1 cellular context compared by ENCODE assay signal in genomic region chr11:64358536-64358906, GRCh38.
TF ChIP-seq lines count a peak whose summit lies in the region.

No MANE protein-coding gene starts in this region.

TF ChIP-seq in K562, 482 proteins besides CTCF, POLR2A, EP300 and RAD21 (continues in another document):
- TF ChIP-seq TGIF2 (CRISPR knock-in tag; IDR thresholded peaks at IDR 0.05) (no peak), RBM17 (IDR thresholded peaks at IDR 0.05; ENCODE audit: borderline replicate concordance, low read depth, low read length) (no peak), AFF4 (CRISPR knock-in tag; IDR thresholded peaks at IDR 0.05) (no peak), MEF2D (tag; conservative IDR thresholded peaks at IDR 0.05; ENCODE audit: low read depth) (no peak), ZNF347 (CRISPR knock-in tag; IDR thresholded peaks at IDR 0.05; ENCODE audit: low read depth) (no peak), ZNF212 (CRISPR knock-in tag; IDR thresholded peaks at IDR 0.05) (no peak), ZNF232 (CRISPR knock-in tag; IDR thresholded peaks at IDR 0.05) (no peak), ZNF778 (CRISPR knock-in tag; IDR thresholded peaks at IDR 0.05) (no peak), TBL1XR1 (IDR thresholded peaks at IDR 0.05; ENCODE audit: low read length in 2 of 2) (no peak), SMARCE1 (IDR thresholded peaks at IDR 0.05) (0 out of 2 replicates have a peak, but pooled peaks have one; percentile 20), FOXJ2 (tag; IDR thresholded peaks at IDR 0.05) (no peak), KLF13 (tag; IDR thresholded peaks at IDR 0.05; ENCODE audit: borderline replicate concordance, low read depth) (0 out of 2 replicates have a peak, but pooled peaks have one; percentile 6), ZNF407 (IDR thresholded peaks at IDR 0.05; ENCODE audit: low read depth) (no peak), SIN3A (IDR thresholded peaks at IDR 0.05; ENCODE audit: borderline replicate concordance in 2 of 2, control insufficient read depth in 1 of 2, low read depth in 2 of 2, low read length in 2 of 2) (no peak), JUND (IDR thresholded peaks at IDR 0.05; ENCODE audit: borderline replicate concordance, low read depth, low read length) (no peak), JUND (tag; IDR thresholded peaks at IDR 0.05; ENCODE audit: borderline replicate concordance, low read depth, low read length) (no peak), SMAD4 (CRISPR knock-in tag; conservative IDR thresholded peaks at IDR 0.05) (no peak), ZKSCAN1 (IDR thresholded peaks at IDR 0.05; ENCODE audit: low read depth, low read length) (no peak), ZNF830 (CRISPR knock-in tag; IDR thresholded peaks at IDR 0.05) (no peak), PPARD (CRISPR knock-in tag; IDR thresholded peaks at IDR 0.05) (no peak), ZFP30 (CRISPR knock-in tag; IDR thresholded peaks at IDR 0.05; ENCODE audit: borderline replicate concordance) (no peak), CLOCK (CRISPR knock-in tag; IDR thresholded peaks at IDR 0.05; ENCODE audit: borderline replicate concordance) (no peak), PCBP2 (IDR thresholded peaks at IDR 0.05; ENCODE audit: low read depth, low read length, poor library complexity, severe bottlenecking) (no peak), EGR1 (conservative IDR thresholded peaks at IDR 0.05) (no peak), PRMT5 (CRISPR knock-in tag; IDR thresholded peaks at IDR 0.05) (no peak), ARNT (IDR thresholded peaks at IDR 0.05) (no peak), POLR2AphosphoS2 (IDR thresholded peaks at IDR 0.05; ENCODE audit: low read length) (no peak), NFATC3 (IDR thresholded peaks at IDR 0.05) (no peak), MED1 (CRISPR knock-in tag; IDR thresholded peaks at IDR 0.05; ENCODE audit: borderline replicate concordance) (no peak), KLF16 (IDR thresholded peaks at IDR 0.05) (no peak), DPF2 (IDR thresholded peaks at IDR 0.05) (no peak), GABPA (tag; conservative IDR thresholded peaks at IDR 0.05; ENCODE audit: low read depth) (no peak; the same call in 1 of the 2 replicates), SP2 (IDR thresholded peaks at IDR 0.05; ENCODE audit: extremely low read depth, low read depth, low read length, poor library complexity, severe bottlenecking) (no peak), MXI1 (IDR thresholded peaks at IDR 0.05; ENCODE audit: low read depth, low read length) (no peak), BCL6 (CRISPR knock-in tag; IDR thresholded peaks at IDR 0.05) (no peak), ZNF584 (CRISPR knock-in tag; IDR thresholded peaks at IDR 0.05; ENCODE audit: low read depth) (no peak), KAT7 (CRISPR knock-in tag; IDR thresholded peaks at IDR 0.05; ENCODE audit: borderline replicate concordance) (peak; percentile 51; the same call in 1 of the 2 replicates), ZNF280B (CRISPR knock-in tag; IDR thresholded peaks at IDR 0.05) (no peak), HDAC6 (IDR thresholded peaks at IDR 0.05; ENCODE audit: low read depth, low read length) (no peak), RFX7 (CRISPR knock-in tag; IDR thresholded peaks at IDR 0.05) (no peak), FOXP4 (CRISPR knock-in tag; IDR thresholded peaks at IDR 0.05; ENCODE audit: borderline replicate concordance) (no peak)
- TF ChIP-seq, protein P1, sequence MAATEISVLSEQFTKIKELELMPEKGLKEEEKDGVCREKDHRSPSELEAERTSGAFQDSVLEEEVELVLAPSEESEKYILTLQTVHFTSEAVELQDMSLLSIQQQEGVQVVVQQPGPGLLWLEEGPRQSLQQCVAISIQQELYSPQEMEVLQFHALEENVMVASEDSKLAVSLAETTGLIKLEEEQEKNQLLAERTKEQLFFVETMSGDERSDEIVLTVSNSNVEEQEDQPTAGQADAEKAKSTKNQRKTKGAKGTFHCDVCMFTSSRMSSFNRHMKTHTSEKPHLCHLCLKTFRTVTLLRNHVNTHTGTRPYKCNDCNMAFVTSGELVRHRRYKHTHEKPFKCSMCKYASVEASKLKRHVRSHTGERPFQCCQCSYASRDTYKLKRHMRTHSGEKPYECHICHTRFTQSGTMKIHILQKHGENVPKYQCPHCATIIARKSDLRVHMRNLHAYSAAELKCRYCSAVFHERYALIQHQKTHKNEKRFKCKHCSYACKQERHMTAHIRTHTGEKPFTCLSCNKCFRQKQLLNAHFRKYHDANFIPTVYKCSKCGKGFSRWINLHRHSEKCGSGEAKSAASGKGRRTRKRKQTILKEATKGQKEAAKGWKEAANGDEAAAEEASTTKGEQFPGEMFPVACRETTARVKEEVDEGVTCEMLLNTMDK (IDR thresholded peaks at IDR 0.05; ENCODE audit: borderline replicate concordance, insufficient read depth, low read depth, low read length, poor library complexity, severe bottlenecking): no peak
- TF ChIP-seq, protein P2, sequence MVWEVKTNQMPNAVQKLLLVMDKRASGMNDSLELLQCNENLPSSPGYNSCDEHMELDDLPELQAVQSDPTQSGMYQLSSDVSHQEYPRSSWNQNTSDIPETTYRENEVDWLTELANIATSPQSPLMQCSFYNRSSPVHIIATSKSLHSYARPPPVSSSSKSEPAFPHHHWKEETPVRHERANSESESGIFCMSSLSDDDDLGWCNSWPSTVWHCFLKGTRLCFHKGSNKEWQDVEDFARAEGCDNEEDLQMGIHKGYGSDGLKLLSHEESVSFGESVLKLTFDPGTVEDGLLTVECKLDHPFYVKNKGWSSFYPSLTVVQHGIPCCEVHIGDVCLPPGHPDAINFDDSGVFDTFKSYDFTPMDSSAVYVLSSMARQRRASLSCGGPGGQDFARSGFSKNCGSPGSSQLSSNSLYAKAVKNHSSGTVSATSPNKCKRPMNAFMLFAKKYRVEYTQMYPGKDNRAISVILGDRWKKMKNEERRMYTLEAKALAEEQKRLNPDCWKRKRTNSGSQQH (CRISPR knock-in tag; IDR thresholded peaks at IDR 0.05): no peak
